22 cellular contexts compared by ENCODE assay signal in genomic region chr6:42779521-42779920, GRCh38. TPM values are rescaled to one million over a fixed set of nuclear protein-coding genes. Genes with fewer than 3 reads are reported as not detected.
DNase-seq lines count a peak whose midpoint lies in the region; ATAC-seq, FAIRE-seq and TF ChIP-seq lines count a peak whose summit lies in the region.
"Had no signal": no experiment of that assay in that cellular context is flagged by ENCODE, and none has a peak within 500 bp of the region (broad histone marks: within the 10 kb centered on the region; RNA-seq: fewer than 3 reads in every experiment).

No MANE protein-coding gene starts in this region.

- H2BK12ac ChIP-seq in mesenchymal stem cell (ENCODE audit: low read length in 2 of 2), result no peak overlapping the region

- H3K79me1 ChIP-seq in mesenchymal stem cell (replicated peaks; ENCODE audit: low read length, poor library complexity, severe bottlenecking), result peaks cover 9% of the 10 kb centered on the region

- H2BK120ac ChIP-seq in mesenchymal stem cell (ENCODE audit: low read depth, low read length), result no peak overlapping the region

- ATAC-seq in activated naive CD8-positive, alpha-beta T cell treated with anti-CD3 and anti-CD28 coated beads, Interleukin-2, amount 50 U/mL, for 24 hours, result no peak
- ATAC-seq in esophagus mucosa, result no peak
- ATAC-seq: lower lobe of right lung had no signal

- H3K9ac ChIP-seq in Loucy (ENCODE audit: low read depth, low read length, poor library complexity, severe bottlenecking), result peak overlapping the region; percentile 100
- no peak overlapping the region for H3K9ac ChIP-seq in mesenchymal stem cell (ENCODE audit: low read length)

- H2AFZ ChIP-seq in Loucy (ENCODE audit: low read length) (no peak overlapping the region), mesenchymal stem cell (ENCODE audit: low read depth, low read length) (no peak overlapping the region)

- H3K4me3 ChIP-seq in Loucy (ENCODE audit: low read length, poor library complexity, severe bottlenecking) (no peak overlapping the region), mesenchymal stem cell (ENCODE audit: insufficient read depth in 1 of 2, low read depth in 1 of 2, low read length in 2 of 2) (no peak overlapping the region), small intestine (ENCODE audit: low read depth in 1 of 2, low read length in 2 of 2) (no peak overlapping the region)
- H3K4me3 ChIP-seq: lower lobe of right lung, smooth muscle cell, tibial artery had no signal

- H3K27me3 ChIP-seq in Loucy (ENCODE audit: insufficient read depth, low read length, poor library complexity, severe bottlenecking) (peaks cover 11% of the 10 kb centered on the region), mesenchymal stem cell (ENCODE audit: control insufficient read depth in 1 of 2, insufficient read depth in 1 of 2, low read length in 2 of 2) (no peaks in the 10 kb centered on the region), small intestine (ENCODE audit: control insufficient read depth in 2 of 2, insufficient read depth in 2 of 2, low read length in 2 of 2) (no peaks in the 10 kb centered on the region)
- H3K27me3 ChIP-seq: tibial artery had no signal

- no peaks in the 10 kb centered on the region for H3K9me3 Mint-ChIP-seq in activated naive CD8-positive, alpha-beta T cell (ENCODE audit: low read depth)
- no peaks in the 10 kb centered on the region for H3K9me3 Mint-ChIP-seq in activated naive CD8-positive, alpha-beta T cell treated with anti-CD3 and anti-CD28 coated beads, Interleukin-2, amount 50 U/mL, for 24 hours
- H3K9me3 Mint-ChIP-seq: dendritic cell treated with granulocyte-macrophage colony-stimulating factor and Interleukin-4, amounts not matched to agents 40 ng/mL and 50 ng/mL, for 4 days had no signal

- H4K8ac ChIP-seq in mesenchymal stem cell (ENCODE audit: low read length), result no peak overlapping the region

- H3K18ac ChIP-seq in mesenchymal stem cell (ENCODE audit: low read depth in 1 of 2, low read length in 2 of 2), result no peak overlapping the region

- peaks cover 48% of the 10 kb centered on the region for H3K4me1 Mint-ChIP-seq in activated naive CD8-positive, alpha-beta T cell (ENCODE audit: low read depth)
- peaks cover 48% of the 10 kb centered on the region for H3K4me1 Mint-ChIP-seq in activated naive CD8-positive, alpha-beta T cell treated with anti-CD3 and anti-CD28 coated beads, Interleukin-2, amount 50 U/mL, for 24 hours

- no peak overlapping the region for H3K4ac ChIP-seq in mesenchymal stem cell (ENCODE audit: low read depth in 1 of 2, low read length in 2 of 2)

- H3K23ac ChIP-seq in mesenchymal stem cell (ENCODE audit: low read length in 2 of 2), result no peak overlapping the region

- H2BK15ac ChIP-seq in mesenchymal stem cell (ENCODE audit: low read depth, poor library complexity, severe bottlenecking), result no peak overlapping the region

- H4K91ac ChIP-seq in mesenchymal stem cell (ENCODE audit: low read length), result no peak overlapping the region

- no peak overlapping the region for H2BK5ac ChIP-seq in mesenchymal stem cell (ENCODE audit: low read depth, low read length, poor library complexity, severe bottlenecking)

- H2AK5ac ChIP-seq in mesenchymal stem cell (ENCODE audit: low read length, severe bottlenecking), result peak overlapping the region; percentile 17

- H3K4me3 Mint-ChIP-seq in activated naive CD8-positive, alpha-beta T cell, result no peak overlapping the region
- H3K4me3 Mint-ChIP-seq in activated naive CD8-positive, alpha-beta T cell treated with anti-CD3 and anti-CD28 coated beads, Interleukin-2, amount 50 U/mL, for 24 hours, result no peak overlapping the region
- H3K4me3 Mint-ChIP-seq: dendritic cell treated with granulocyte-macrophage colony-stimulating factor and Interleukin-4, amounts not matched to agents 40 ng/mL and 50 ng/mL, for 4 days had no signal

- H3F3A ChIP-seq in Loucy (ENCODE audit: low read depth), result no peaks in the 10 kb centered on the region

- WGBS in mesenchymal stem cell, result 96% methylated on average over 6 of the region's 6 CpGs
- WGBS in small intestine, 3 donors, result 89 to 94% (median 91%) methylated on average over 6 of the region's 6 CpGs

- H3K36me3 ChIP-seq in Loucy (ENCODE audit: insufficient read depth, low read length), result no peaks in the 10 kb centered on the region
- H3K36me3 ChIP-seq in mesenchymal stem cell (ENCODE audit: control insufficient read depth in 1 of 2, insufficient read depth in 2 of 2, low read depth in 1 of 2, low read length in 2 of 2), result no peaks in the 10 kb centered on the region
- H3K36me3 ChIP-seq in small intestine (ENCODE audit: control insufficient read depth in 2 of 2, insufficient read depth in 2 of 2, low read length in 2 of 2), result no peaks in the 10 kb centered on the region
- H3K36me3 ChIP-seq: lower lobe of right lung, tibial artery had no signal

- no peak for FAIRE-seq in small intestine (lab: Jason Lieb, UNC)
- FAIRE-seq: endometrium had no signal

- H3K27ac Mint-ChIP-seq in activated naive CD8-positive, alpha-beta T cell, result peak overlapping the region; percentile 34
- H3K27ac Mint-ChIP-seq in activated naive CD8-positive, alpha-beta T cell treated with anti-CD3 and anti-CD28 coated beads, Interleukin-2, amount 50 U/mL, for 24 hours, result no peak overlapping the region
- H3K27ac Mint-ChIP-seq: dendritic cell treated with granulocyte-macrophage colony-stimulating factor and Interleukin-4, amounts not matched to agents 40 ng/mL and 50 ng/mL, for 4 days had no signal

- TF ChIP-seq CTCF in Loucy (conservative IDR thresholded peaks at IDR 0.05; ENCODE audit: low read length), result no peak

- H3K4me2 ChIP-seq in Loucy (ENCODE audit: low read depth, low read length, poor library complexity, severe bottlenecking) (peak overlapping the region; percentile 6), mesenchymal stem cell (ENCODE audit: low read length, poor library complexity, severe bottlenecking) (no peak overlapping the region)
- H3K4me2 ChIP-seq: smooth muscle cell had no signal

- H3K14ac ChIP-seq in mesenchymal stem cell (ENCODE audit: low read length in 2 of 2), result no peak overlapping the region

- H3K9me2 ChIP-seq in Loucy (replicated peaks; ENCODE audit: low read depth, low read length), result no peaks in the 10 kb centered on the region

- H3K36me3 Mint-ChIP-seq in activated naive CD8-positive, alpha-beta T cell, result no peaks in the 10 kb centered on the region
- peaks cover 8% of the 10 kb centered on the region for H3K36me3 Mint-ChIP-seq in activated naive CD8-positive, alpha-beta T cell treated with anti-CD3 and anti-CD28 coated beads, Interleukin-2, amount 50 U/mL, for 24 hours (ENCODE audit: low read depth)

- H3K27ac ChIP-seq in mesenchymal stem cell (ENCODE audit: low read length, poor library complexity, severe bottlenecking), result no peak overlapping the region
- H3K27ac ChIP-seq in small intestine (ENCODE audit: low read depth in 1 of 2, low read length in 1 of 2), result no peak overlapping the region
- H3K27ac ChIP-seq: lower lobe of right lung had no signal

- peaks cover 48% of the 10 kb centered on the region for H3K4me1 ChIP-seq in Loucy (ENCODE audit: insufficient read depth, low read length, poor library complexity, severe bottlenecking)
- peaks cover 13% of the 10 kb centered on the region for H3K4me1 ChIP-seq in mesenchymal stem cell (ENCODE audit: control insufficient read depth, insufficient read depth, low read depth, low read length)
- H3K4me1 ChIP-seq in small intestine (ENCODE audit: control insufficient read depth in 2 of 2, insufficient read depth in 1 of 2, low read depth in 1 of 2, low read length in 1 of 2), result peaks cover 0 to 9% of the 10 kb centered on the region in 2 donors

- no peaks in the 10 kb centered on the region for H3K9me3 ChIP-seq in Loucy (ENCODE audit: insufficient read depth, low read depth, low read length)
- no peaks in the 10 kb centered on the region for H3K9me3 ChIP-seq in mesenchymal stem cell (ENCODE audit: control insufficient read depth, low read length)
- H3K9me3 ChIP-seq in small intestine (ENCODE audit: control insufficient read depth, low read depth), result no peaks in the 10 kb centered on the region
- H3K9me3 ChIP-seq: lower lobe of right lung, tibial artery had no signal

- H3K79me2 ChIP-seq in Loucy (ENCODE audit: insufficient read depth, low read length), result peaks cover 49% of the 10 kb centered on the region

- H3K27me3 Mint-ChIP-seq in activated naive CD8-positive, alpha-beta T cell, result no peaks in the 10 kb centered on the region
- no peaks in the 10 kb centered on the region for H3K27me3 Mint-ChIP-seq in activated naive CD8-positive, alpha-beta T cell treated with anti-CD3 and anti-CD28 coated beads, Interleukin-2, amount 50 U/mL, for 24 hours
- H3K27me3 Mint-ChIP-seq: dendritic cell treated with granulocyte-macrophage colony-stimulating factor and Interleukin-4, amounts not matched to agents 40 ng/mL and 50 ng/mL, for 4 days had no signal

- H4K20me1 ChIP-seq in Loucy (ENCODE audit: insufficient read depth, low read length, poor library complexity, severe bottlenecking), result peaks cover 3% of the 10 kb centered on the region

- DNase-seq in activated naive CD8-positive, alpha-beta T cell treated with anti-CD3 and anti-CD28 coated beads, Interleukin-2, amount 50 U/mL, for 24 hours, result no peak
- DNase-seq in mesenchymal stem cell, result no peak
- no peak for DNase-seq in NCI-H748 (lab: John Stamatoyannopoulos, UW; ENCODE audit: unreplicated experiment)
- no peak for DNase-seq in NOMO-1 (lab: John Stamatoyannopoulos, UW; ENCODE audit: unreplicated experiment in 2 of 2)
- DNase-seq in small intestine, result no peak
- DNase-seq: activated CD4-positive, alpha-beta T cell treated with anti-CD3 and anti-CD28 coated beads, Interleukin-2, amount 50 U/mL, for 48 hours; activated gamma-delta T cell treated with Interleukin-2 at 50 U/mL for 16 hours; DMS79; lower lobe of right lung; NCI-H1105; NCI-H2081; NCI-H345; stimulated activated CD4-positive, alpha-beta T cell treated with anti-CD3 and anti-CD28 coated beads, Interleukin-4, amount 100 ng/mL, for 1 hour; stimulated activated naive CD4-positive, alpha-beta T cell treated with Interleukin-2 at 50 U/mL for 16 hours; T-helper 2 cell; tibial artery had no signal

RNA-seq across cellular contexts. Expression of gene BICRAL, which starts 2.3 kb away (rescaled TPM):
- polyA plus RNA-seq in mesenchymal stem cell (2013, experiment 1 of 2), result 3.9 TPM
- 3.5 TPM for polyA plus RNA-seq in mesenchymal stem cell (2013, experiment 2 of 2)
- total RNA-seq in esophagus mucosa, result 6.1 TPM
- polyA plus RNA-seq in small intestine, result 1 to 10 TPM; 3.2 to 5.1 (median 4.2) TPM

RNA-seq across cellular contexts. Expression of gene TBCC, which starts 33.6 kb away (rescaled TPM):
- polyA plus RNA-seq in mesenchymal stem cell (2013, experiment 1 of 2), result 20.5 TPM
- 22.6 TPM for polyA plus RNA-seq in mesenchymal stem cell (2013, experiment 2 of 2)
- total RNA-seq in esophagus mucosa, result 15.0 TPM
- polyA plus RNA-seq in small intestine, result 10 to 100 TPM; 23.8 to 30.0 (median 25.7) TPM

RNA-seq across cellular contexts. Expression of gene PRPH2, which starts 57.1 kb away (rescaled TPM):
- polyA plus RNA-seq in mesenchymal stem cell (2013, experiment 1 of 2), result 0.03 TPM
- 0.07 TPM for polyA plus RNA-seq in mesenchymal stem cell (2013, experiment 2 of 2)
- 0.08 TPM for total RNA-seq in esophagus mucosa
- under 1 TPM in 1 of 3 donors, not detected in 2; 0.92 TPM for polyA plus RNA-seq in small intestine
- total RNA-seq: smooth muscle cell had no signal
- polyA plus RNA-seq: smooth muscle cell had no signal
